ENCODE assay signal across 11 cellular contexts in the genomic region with DNA sequence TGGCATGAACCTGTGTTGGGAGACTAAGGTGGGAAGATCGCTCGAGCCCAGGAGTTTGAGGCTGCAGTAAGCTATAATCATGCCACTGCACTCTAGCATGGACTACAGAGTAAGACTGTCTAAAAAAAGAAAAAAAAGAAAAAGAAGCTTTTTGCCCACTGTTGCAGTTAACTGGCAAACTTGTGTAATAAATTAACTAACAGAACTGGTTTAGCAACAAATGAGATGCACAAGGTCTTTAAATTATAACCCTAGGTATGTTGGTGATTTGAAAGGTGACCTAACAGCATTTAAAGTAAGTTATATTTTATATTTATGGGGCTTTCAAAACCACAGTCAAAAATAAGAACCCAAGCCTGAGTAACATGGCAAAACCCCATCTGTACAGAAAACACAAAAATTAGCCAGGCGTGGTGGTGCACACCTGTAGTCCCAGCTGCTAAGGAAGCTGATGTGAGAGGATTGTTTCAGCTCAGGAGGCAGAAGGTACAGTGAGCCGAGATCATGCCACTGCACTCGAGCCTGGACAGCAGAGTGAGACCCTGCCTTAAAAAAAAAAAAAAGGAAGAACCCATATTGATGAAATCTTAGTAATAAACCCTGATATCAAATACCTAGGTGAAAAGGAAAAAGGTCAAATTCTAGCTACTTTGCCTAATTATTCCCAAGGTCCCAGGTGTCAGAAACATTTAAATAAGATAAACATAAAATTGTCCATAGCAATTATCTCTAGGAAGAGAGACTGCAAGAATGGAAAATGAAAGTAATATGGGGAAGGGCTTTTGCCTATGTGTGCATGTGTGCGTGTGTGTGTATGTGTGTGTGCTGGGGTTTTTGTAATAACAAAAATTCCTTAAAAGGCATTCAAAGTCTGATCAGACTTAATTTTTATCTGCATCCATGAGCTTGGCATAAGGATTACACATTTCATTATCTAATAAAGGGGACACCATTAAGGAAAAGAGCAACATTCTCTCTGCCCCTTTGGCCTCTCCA. TPM values are rescaled to one million over a fixed set of nuclear protein-coding genes. Genes with fewer than 3 reads are reported as not detected.
A peak's percentile ranks its signal among the peaks of the same experiment; 100 is the strongest.
DNase-seq lines count a peak whose midpoint lies in the region; ATAC-seq, FAIRE-seq and TF ChIP-seq lines count a peak whose summit lies in the region.
"Had no signal": no experiment of that assay in that cellular context is flagged by ENCODE, and none has a peak within 500 bp of the region (broad histone marks: within the 10 kb centered on the region; RNA-seq: fewer than 3 reads in every experiment).

No MANE protein-coding gene starts in this region.

- H3K36me3 ChIP-seq in kidney (ENCODE audit: control insufficient read depth in 1 of 2, insufficient read depth in 2 of 2, low read length in 2 of 2) (no peaks in the 10 kb centered on the region), vagina (no peaks in the 10 kb centered on the region)

- TF ChIP-seq POLR2A in vagina (IDR thresholded peaks at IDR 0.05) = no peak

- H3K27ac ChIP-seq in kidney (ENCODE audit: low read depth in 2 of 2, low read length in 2 of 2) (peak overlapping the region; percentile 69 to 90), vagina (peak overlapping the region; percentile 3)

- DNase-seq in stimulated activated CD4-positive, alpha-beta T cell treated with anti-CD3 and anti-CD28 coated beads, Interleukin-4, amount 100 ng/mL, for 1 hour = peak; percentile 15
- no peak for DNase-seq in stimulated activated CD4-positive, alpha-beta T cell treated with anti-CD3 and anti-CD28 coated beads, Interleukin-2, amount 100 ng/mL, for 48 hours
- DNase-seq in RPMI8226 (peak; percentile 32), kidney (no peak), vagina (ENCODE audit: extremely low spot score in 2 of 2) (no peak), mucosa of gallbladder (ENCODE audit: low spot score) (no peak)
- DNase-seq: GDM1, HCEC 1CT, NCI-H1436 treated with DMSO at 0.1 percent for 48 hours had no signal

- H3K9ac ChIP-seq in kidney (ENCODE audit: low read length in 2 of 2) = peak overlapping the region; percentile 30 to 76

- FAIRE-seq in kidney (lab: Jason Lieb, UNC) = peak; percentile 46

- no peaks in the 10 kb centered on the region for H3K27me3 ChIP-seq in vagina

- intact Hi-C loops in kidney (cut with DNase I) (no loop called here), vagina (cut with DNase I) (no loop called here)

- H3K9me3 ChIP-seq in kidney (ENCODE audit: control insufficient read depth in 1 of 2, low read length in 2 of 2) (no peaks in the 10 kb centered on the region), vagina (no peaks in the 10 kb centered on the region)

- H3K4me1 ChIP-seq in kidney (ENCODE audit: control insufficient read depth in 1 of 2, insufficient read depth in 1 of 2, low read depth in 1 of 2, low read length in 2 of 2) (peaks cover 13 to 37% of the 10 kb centered on the region in 2 donors), vagina (peaks cover 41% of the 10 kb centered on the region)

- TF ChIP-seq CTCF in kidney (IDR thresholded peaks at IDR 0.05; ENCODE audit: borderline replicate concordance, extremely low read depth, insufficient read depth) (no peak), vagina (IDR thresholded peaks at IDR 0.05) (no peak)

- peak overlapping the region; percentile 11 to 28 for H3K4me3 ChIP-seq in kidney (ENCODE audit: low read length in 2 of 2)
- no peak overlapping the region for H3K4me3 ChIP-seq in vagina

- ATAC-seq in HG03139 (IDR thresholded peaks at IDR 0.05; ENCODE audit: unreplicated experiment) (no peak), GM19395 (IDR thresholded peaks at IDR 0.05; ENCODE audit: unreplicated experiment) (no peak)

RNA-seq across cellular contexts. Expression of a gene that starts 15.4 kb away (rescaled TPM):
- 461 TPM for total RNA-seq in kidney
- 65.9 TPM for polyA plus RNA-seq in kidney (ENCODE audit: insufficient read depth, low read depth, low replicate concordance)
- 145 TPM for total RNA-seq in vagina
- 85.7 TPM for total RNA-seq in mucosa of gallbladder

Comparison
In these comparisons a context has a peak if more than half of its experiments do, and no peak if none do; other contexts are left out.
1. DNase-seq: peak in stimulated activated CD4-positive, alpha-beta T cell treated with anti-CD3 and anti-CD28 coated beads, Interleukin-4, amount 100 ng/mL, for 1 hour (single experiment) and RPMI8226 (single experiment); none in stimulated activated CD4-positive, alpha-beta T cell treated with anti-CD3 and anti-CD28 coated beads, Interleukin-2, amount 100 ng/mL, for 48 hours (0 of 2), kidney (single experiment), vagina (0 of 2) and mucosa of gallbladder (single experiment).
2. H3K4me3 ChIP-seq: peak in kidney (2 of 2); none in vagina (0 of 2).